1 cellular context compared by ENCODE assay signal in the genomic region with DNA sequence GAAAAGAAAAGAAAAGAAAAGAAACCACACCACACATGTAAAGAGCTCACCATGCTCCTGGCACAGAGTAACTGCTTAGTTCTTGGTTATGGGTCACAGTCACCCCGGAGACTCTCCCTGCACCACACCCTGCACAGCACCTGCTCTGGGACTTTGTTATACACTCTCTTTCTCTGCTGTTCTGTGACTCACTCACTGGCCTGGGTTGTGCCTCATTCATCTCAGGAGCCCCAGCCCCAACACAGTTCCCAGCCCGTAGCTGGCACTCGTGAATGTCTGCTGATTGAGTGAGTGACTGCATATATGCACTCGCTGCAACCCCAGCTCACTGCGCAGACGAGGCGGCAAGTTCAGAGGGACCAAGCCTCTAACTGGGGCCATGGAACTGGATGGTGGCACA.
TF ChIP-seq lines count a peak whose summit lies in the region.

No MANE protein-coding gene starts in this region.

TF ChIP-seq in A549, 52 proteins besides CTCF, POLR2A, EP300 and RAD21 (continued from another document):
- TF ChIP-seq, protein P1, sequence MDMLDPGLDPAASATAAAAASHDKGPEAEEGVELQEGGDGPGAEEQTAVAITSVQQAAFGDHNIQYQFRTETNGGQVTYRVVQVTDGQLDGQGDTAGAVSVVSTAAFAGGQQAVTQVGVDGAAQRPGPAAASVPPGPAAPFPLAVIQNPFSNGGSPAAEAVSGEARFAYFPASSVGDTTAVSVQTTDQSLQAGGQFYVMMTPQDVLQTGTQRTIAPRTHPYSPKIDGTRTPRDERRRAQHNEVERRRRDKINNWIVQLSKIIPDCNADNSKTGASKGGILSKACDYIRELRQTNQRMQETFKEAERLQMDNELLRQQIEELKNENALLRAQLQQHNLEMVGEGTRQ (IDR thresholded peaks at IDR 0.05): no peak
- TF ChIP-seq RFX5 (IDR thresholded peaks at IDR 0.05) (no peak), HOXB13 (CRISPR knock-in tag; IDR thresholded peaks at IDR 0.05; ENCODE audit: low read depth) (no peak), MAZ (IDR thresholded peaks at IDR 0.05; ENCODE audit: borderline replicate concordance, low read depth, low read length) (no peak), FOSB (CRISPR knock-in tag; IDR thresholded peaks at IDR 0.05) (no peak)
- TF ChIP-seq, protein P2, sequence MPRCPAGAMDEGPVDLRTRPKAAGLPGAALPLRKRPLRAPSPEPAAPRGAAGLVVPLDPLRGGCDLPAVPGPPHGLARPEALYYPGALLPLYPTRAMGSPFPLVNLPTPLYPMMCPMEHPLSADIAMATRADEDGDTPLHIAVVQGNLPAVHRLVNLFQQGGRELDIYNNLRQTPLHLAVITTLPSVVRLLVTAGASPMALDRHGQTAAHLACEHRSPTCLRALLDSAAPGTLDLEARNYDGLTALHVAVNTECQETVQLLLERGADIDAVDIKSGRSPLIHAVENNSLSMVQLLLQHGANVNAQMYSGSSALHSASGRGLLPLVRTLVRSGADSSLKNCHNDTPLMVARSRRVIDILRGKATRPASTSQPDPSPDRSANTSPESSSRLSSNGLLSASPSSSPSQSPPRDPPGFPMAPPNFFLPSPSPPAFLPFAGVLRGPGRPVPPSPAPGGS (IDR thresholded peaks at IDR 0.05): no peak
- TF ChIP-seq, protein P3, sequence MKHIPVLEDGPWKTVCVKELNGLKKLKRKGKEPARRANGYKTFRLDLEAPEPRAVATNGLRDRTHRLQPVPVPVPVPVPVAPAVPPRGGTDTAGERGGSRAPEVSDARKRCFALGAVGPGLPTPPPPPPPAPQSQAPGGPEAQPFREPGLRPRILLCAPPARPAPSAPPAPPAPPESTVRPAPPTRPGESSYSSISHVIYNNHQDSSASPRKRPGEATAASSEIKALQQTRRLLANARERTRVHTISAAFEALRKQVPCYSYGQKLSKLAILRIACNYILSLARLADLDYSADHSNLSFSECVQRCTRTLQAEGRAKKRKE (CRISPR knock-in tag; IDR thresholded peaks at IDR 0.05; ENCODE audit: low read depth): no peak
- TF ChIP-seq, protein P4, sequence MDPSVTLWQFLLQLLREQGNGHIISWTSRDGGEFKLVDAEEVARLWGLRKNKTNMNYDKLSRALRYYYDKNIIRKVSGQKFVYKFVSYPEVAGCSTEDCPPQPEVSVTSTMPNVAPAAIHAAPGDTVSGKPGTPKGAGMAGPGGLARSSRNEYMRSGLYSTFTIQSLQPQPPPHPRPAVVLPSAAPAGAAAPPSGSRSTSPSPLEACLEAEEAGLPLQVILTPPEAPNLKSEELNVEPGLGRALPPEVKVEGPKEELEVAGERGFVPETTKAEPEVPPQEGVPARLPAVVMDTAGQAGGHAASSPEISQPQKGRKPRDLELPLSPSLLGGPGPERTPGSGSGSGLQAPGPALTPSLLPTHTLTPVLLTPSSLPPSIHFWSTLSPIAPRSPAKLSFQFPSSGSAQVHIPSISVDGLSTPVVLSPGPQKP (IDR thresholded peaks at IDR 0.05; ENCODE audit: low read depth, low read length): no peak
